34 cellular contexts compared by ENCODE assay signal in the genomic region with DNA sequence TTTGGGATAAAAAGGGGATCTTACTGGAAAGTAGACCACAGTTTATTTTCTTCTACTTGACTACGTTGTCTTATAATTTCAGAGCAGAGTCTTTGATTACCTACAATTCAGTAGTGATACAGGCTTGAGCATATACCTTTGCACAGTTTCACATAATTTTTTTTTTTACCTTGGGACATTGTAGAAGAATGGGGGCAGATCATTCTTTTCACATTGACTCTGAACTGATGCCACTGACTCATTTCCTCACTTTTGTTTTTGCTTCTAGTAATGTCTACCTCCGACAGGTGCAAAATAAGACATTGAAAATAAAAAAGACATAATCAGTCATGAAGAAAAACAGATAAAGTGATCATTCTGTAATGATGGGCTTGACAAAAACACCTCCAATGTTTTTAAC.
"Had no signal": no experiment of that assay in that cellular context is flagged by ENCODE, and none has a peak within 500 bp of the region (broad histone marks: within the 10 kb centered on the region; RNA-seq: fewer than 3 reads in every experiment).

No MANE protein-coding gene starts in this region.

- H3K4me1 ChIP-seq: adrenal gland, body of pancreas, breast epithelium had no signal

- DNase-seq: activated B cell treated with CpG ODN at 0.5 μM for 24 hours; activated CD4-positive, alpha-beta memory T cell treated with anti-CD3 and anti-CD28 coated beads for 36 hours; activated CD4-positive, alpha-beta T cell treated with anti-CD3 and anti-CD28 coated beads for 4 hours; activated CD4-positive, alpha-beta T cell treated with anti-CD3 and anti-CD28 coated beads, Interleukin-2, amount 10 ng/mL, durations not matched to agents 24 days and 14 days; activated CD4-positive, alpha-beta T cell treated with anti-CD3 and anti-CD28 coated beads, Interleukin-2, amount 50 U/mL, for 1 hour; activated CD4-positive, alpha-beta T cell treated with anti-CD3 and anti-CD28 coated beads, Interleukin-2, amount 50 U/mL, for 4 hours; activated CD4-positive, CD25-positive, alpha-beta regulatory T cell treated with anti-CD3 and anti-CD28 coated beads, Interleukin-2, amount 50 U/mL, for 72 hours; activated CD8-positive, alpha-beta memory T cell treated with anti-CD3 and anti-CD28 coated beads, Interleukin-2, amount 50 U/mL, for 4 hours; activated CD8-positive, alpha-beta T cell treated with anti-CD3 and anti-CD28 coated beads for 36 hours; activated effector memory CD4-positive, alpha-beta T cell treated with anti-CD3 and anti-CD28 coated beads, Interleukin-2, amount 50 U/mL, for 16 hours; activated gamma-delta T cell treated with Interleukin-2 at 50 U/mL for 16 hours; activated naive CD4-positive, alpha-beta T cell; activated naive CD4-positive, alpha-beta T cell treated with anti-CD3 and anti-CD28 coated beads for 36 hours; activated naive CD4-positive, alpha-beta T cell treated with anti-CD3 and anti-CD28 coated beads, Interleukin-2, amount 50 U/mL, for 16 hours; activated naive CD8-positive, alpha-beta T cell treated with anti-CD3 and anti-CD28 coated beads for 36 hours; activated T-cell treated with anti-CD3 and anti-CD28 coated beads for 4 hours; activated T-cell treated with anti-CD3 and anti-CD28 coated beads, Interleukin-2, amount 50 U/mL, for 1 hour; activated T-cell treated with anti-CD3 and anti-CD28 coated beads, Interleukin-2, amount 50 U/mL, for 4 hours; activated T-cell treated with anti-CD3 and anti-CD28 coated beads, Interleukin-2, amount 50 U/mL, for 72 hours; adrenal gland; amniotic stem cell; aorta; body of pancreas; brain microvascular endothelial cell; central memory CD4-positive, alpha-beta T cell; T-helper 2 cell; T-helper 9 cell had no signal

- H3K27ac ChIP-seq: adrenal gland, body of pancreas, brain microvascular endothelial cell, breast epithelium, VCaP had no signal

- H3K4me3 ChIP-seq: adrenal gland, body of pancreas, breast epithelium had no signal

- H3K9me3 ChIP-seq: adrenal gland, body of pancreas, breast epithelium had no signal

- ATAC-seq: activated CD8-positive, alpha-beta T cell treated with anti-CD3 and anti-CD28 coated beads for 36 hours; activated naive CD4-positive, alpha-beta T cell treated with anti-CD3 and anti-CD28 coated beads, Interleukin-2, amount 50 U/mL, for 72 hours; activated T-cell treated with anti-CD3 and anti-CD28 coated beads, Interleukin-2, amount 50 U/mL, for 4 hours; activated T-cell treated with anti-CD3 and anti-CD28 coated beads, Interleukin-2, amount 50 U/mL, for 72 hours; activated T-helper 17 cell treated with anti-CD3 and anti-CD28 coated beads, Interleukin-2, amount 50 U/mL, for 72 hours; body of pancreas had no signal

- H3K36me3 ChIP-seq: adrenal gland, brain microvascular endothelial cell, breast epithelium had no signal

- FAIRE-seq: astrocyte, colon, TTC549 had no signal

- H3K27me3 ChIP-seq: adrenal gland, body of pancreas, brain microvascular endothelial cell, breast epithelium had no signal
